ENCODE assay signal across 8 cellular contexts in the genomic region with DNA sequence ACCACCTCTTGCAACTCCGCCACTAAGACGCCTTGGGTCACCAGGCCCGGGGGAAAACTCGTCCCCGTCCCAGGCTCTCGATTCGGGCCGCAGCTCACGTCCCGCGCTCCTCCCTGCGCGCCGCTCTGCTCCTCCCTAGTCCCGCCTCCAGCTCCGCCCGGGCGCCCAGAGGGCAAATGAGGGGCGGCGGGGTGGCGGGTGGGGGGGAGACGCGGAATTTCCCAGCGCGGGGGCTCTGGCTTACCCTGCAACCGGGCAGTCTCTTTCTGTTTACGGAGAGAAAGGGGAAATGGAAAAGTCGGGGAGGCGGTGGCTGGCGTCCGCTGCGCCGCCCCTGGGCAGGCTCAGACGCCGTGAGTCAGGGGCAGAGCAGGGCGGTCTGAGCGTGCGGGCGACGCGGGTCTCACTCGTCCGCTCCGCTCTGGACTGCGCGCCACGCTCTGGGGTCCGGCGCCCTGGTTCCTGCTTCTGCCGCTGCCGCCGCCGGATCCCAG. TPM values are rescaled to one million over a fixed set of nuclear protein-coding genes. Genes with fewer than 3 reads are reported as not detected.
DNase-seq lines count a peak whose midpoint lies in the region; ATAC-seq, FAIRE-seq and TF ChIP-seq lines count a peak whose summit lies in the region.

A gene (plus strand): TSS at position 406 of the 494 bp plus-strand sequence. CDS start 4,755 bp downstream, outside the sequence.

- H3K4me3 ChIP-seq in HL-60 (replicated peaks; ENCODE audit: insufficient read depth, low read length) (peak within 1 kb of the TSS; percentile 70), neural cell (ENCODE audit: low read length) (peak within 1 kb of the TSS; percentile 97), stomach (peak within 1 kb of the TSS; percentile 81 to 94 (median 92))

- no peaks in the 10 kb centered on the region for H3K79me2 ChIP-seq in neural cell (replicated peaks; ENCODE audit: insufficient read depth, low read length)

- peak within 1 kb of the TSS; percentile 57 for H3K4me2 ChIP-seq in neural cell (ENCODE audit: low read length)

- peaks cover 43 to 63% (median 51%) of the 10 kb centered on the region in 4 donors for H3K4me1 ChIP-seq in stomach

- DNase-seq in D721Med (ENCODE audit: insufficient read length, low spot score) (peak; percentile 53), HL-60 (ENCODE audit: low read depth in 1 of 2, low spot score in 1 of 2) (peak; percentile 42 to 93), fibroblast of the conjunctiva (ENCODE audit: low read depth) (peak; percentile 43), stomach (peak; percentile 90)
- peak; percentile 94 for DNase-seq in activated effector memory CD4-positive, alpha-beta T cell treated with anti-CD3 and anti-CD28 coated beads, Interleukin-2, amount 50 U/mL, for 16 hours

- H3K27me3 ChIP-seq in HL-60 (ENCODE audit: insufficient read depth, poor library complexity, severe bottlenecking) (no peaks in the 10 kb centered on the region), neural cell (ENCODE audit: insufficient read depth, low read depth, low read length) (no peaks in the 10 kb centered on the region), stomach (no peaks in the 10 kb centered on the region)

- TF ChIP-seq EP300 in neural cell (conservative IDR thresholded peaks at IDR 0.05; ENCODE audit: poor library complexity, severe bottlenecking): no peak
- TF ChIP-seq EP300 in stomach (IDR thresholded peaks at IDR 0.05): no peak

- H3F3A ChIP-seq in neural cell (ENCODE audit: insufficient read depth, low read length, poor library complexity, severe bottlenecking): no peaks in the 10 kb centered on the region

- H4K20me1 ChIP-seq in neural cell (ENCODE audit: insufficient read depth): no peaks in the 10 kb centered on the region

- H3K27ac ChIP-seq in HL-60 (replicated peaks) (peak within 1 kb of the TSS; percentile 93), neural cell (ENCODE audit: low read length) (no peak within 1 kb of the TSS), stomach (peak within 1 kb of the TSS; percentile 96 to 99 (median 99))

- WGBS in stomach, 5 donors: 0 to 7% (median 0%) methylated on average over 5 to 53 of the region's 53 CpGs

- H3K9ac ChIP-seq in neural cell (ENCODE audit: low read length): peak within 1 kb of the TSS; percentile 71

- no peak for TF ChIP-seq CTCF in D721Med (IDR thresholded peaks at IDR 0.05; ENCODE audit: insufficient read depth, missing control alignments)
- no peak for TF ChIP-seq CTCF in HL-60 (IDR thresholded peaks at IDR 0.05; ENCODE audit: insufficient read depth, low read length)
- TF ChIP-seq CTCF in neural cell (IDR thresholded peaks at IDR 0.05; ENCODE audit: poor library complexity, severe bottlenecking): no peak
- TF ChIP-seq CTCF in stomach (IDR thresholded peaks at IDR 0.05): no peak

- H3K36me3 ChIP-seq in neural cell (ENCODE audit: insufficient read depth, low read length) (no peaks in the 10 kb centered on the region), stomach (peaks cover 0 to 11% (median under 1%) of the 10 kb centered on the region in 4 donors)

- no peaks in the 10 kb centered on the region for H3K9me2 ChIP-seq in neural cell (ENCODE audit: insufficient read depth, low read length)

- peak within 1 kb of the TSS; percentile 82 for H2AFZ ChIP-seq in neural cell (ENCODE audit: low read depth, low read length)

- no peaks in the 10 kb centered on the region for H3K9me3 ChIP-seq in neural cell (ENCODE audit: low read length)
- no peaks in the 10 kb centered on the region for H3K9me3 ChIP-seq in stomach

- intact Hi-C loops in stomach (cut with DNase I; ENCODE audit: low total_unique reads): no loop called here

- no peak for TF ChIP-seq RAD21 in neural cell (conservative IDR thresholded peaks at IDR 0.05)

- FAIRE-seq in D721Med (lab: Jason Lieb, UNC): no peak

- ATAC-seq in GM19468 (IDR thresholded peaks at IDR 0.05; ENCODE audit: extremely low read depth, unreplicated experiment): peak; percentile 54

- TF ChIP-seq POLR2A in Raji (IDR thresholded peaks at IDR 0.05; ENCODE audit: insufficient read depth, low read depth, low read length) (peak; percentile 67), stomach (IDR thresholded peaks at IDR 0.05) (peak in 2 of 4 donors; percentile 13 to 45)

TF ChIP-seq in neural cell, 6 proteins besides CTCF, POLR2A, EP300 and RAD21:
- TF ChIP-seq TAF1 (IDR thresholded peaks at IDR 0.05; ENCODE audit: low read depth): no peak
- TF ChIP-seq SMC3 (conservative IDR thresholded peaks at IDR 0.05; ENCODE audit: poor library complexity): no peak
- peak; percentile 58 for TF ChIP-seq POLR2AphosphoS5 (IDR thresholded peaks at IDR 0.05)
- TF ChIP-seq, protein P1, sequence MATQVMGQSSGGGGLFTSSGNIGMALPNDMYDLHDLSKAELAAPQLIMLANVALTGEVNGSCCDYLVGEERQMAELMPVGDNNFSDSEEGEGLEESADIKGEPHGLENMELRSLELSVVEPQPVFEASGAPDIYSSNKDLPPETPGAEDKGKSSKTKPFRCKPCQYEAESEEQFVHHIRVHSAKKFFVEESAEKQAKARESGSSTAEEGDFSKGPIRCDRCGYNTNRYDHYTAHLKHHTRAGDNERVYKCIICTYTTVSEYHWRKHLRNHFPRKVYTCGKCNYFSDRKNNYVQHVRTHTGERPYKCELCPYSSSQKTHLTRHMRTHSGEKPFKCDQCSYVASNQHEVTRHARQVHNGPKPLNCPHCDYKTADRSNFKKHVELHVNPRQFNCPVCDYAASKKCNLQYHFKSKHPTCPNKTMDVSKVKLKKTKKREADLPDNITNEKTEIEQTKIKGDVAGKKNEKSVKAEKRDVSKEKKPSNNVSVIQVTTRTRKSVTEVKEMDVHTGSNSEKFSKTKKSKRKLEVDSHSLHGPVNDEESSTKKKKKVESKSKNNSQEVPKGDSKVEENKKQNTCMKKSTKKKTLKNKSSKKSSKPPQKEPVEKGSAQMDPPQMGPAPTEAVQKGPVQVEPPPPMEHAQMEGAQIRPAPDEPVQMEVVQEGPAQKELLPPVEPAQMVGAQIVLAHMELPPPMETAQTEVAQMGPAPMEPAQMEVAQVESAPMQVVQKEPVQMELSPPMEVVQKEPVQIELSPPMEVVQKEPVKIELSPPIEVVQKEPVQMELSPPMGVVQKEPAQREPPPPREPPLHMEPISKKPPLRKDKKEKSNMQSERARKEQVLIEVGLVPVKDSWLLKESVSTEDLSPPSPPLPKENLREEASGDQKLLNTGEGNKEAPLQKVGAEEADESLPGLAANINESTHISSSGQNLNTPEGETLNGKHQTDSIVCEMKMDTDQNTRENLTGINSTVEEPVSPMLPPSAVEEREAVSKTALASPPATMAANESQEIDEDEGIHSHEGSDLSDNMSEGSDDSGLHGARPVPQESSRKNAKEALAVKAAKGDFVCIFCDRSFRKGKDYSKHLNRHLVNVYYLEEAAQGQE (IDR thresholded peaks at IDR 0.05; ENCODE audit: borderline replicate concordance): no peak
TF ChIP-seq in neural cell: peak in this region for 1.

RNA-seq across cellular contexts. Expression of the gene that starts here (rescaled TPM):
- polyA plus RNA-seq in neural cell (1.5 and 2.0 TPM in 2 replicates), stomach (10 to 100 TPM in 2 of 3 donors, 1 to 10 TPM in 1; 6.7 to 11.9 (median 11.9) TPM)
- polyA minus RNA-seq in neural cell: 0.46 and 0.73 TPM in 2 replicates
- total RNA-seq in stomach: 10 to 100 TPM in 4 of 5 donors, 1 to 10 TPM in 1; 2.2 to 38.7 (median 15.6) TPM

Comparison
In these comparisons a context has a peak if more than half of its experiments do, and no peak if none do; other contexts are left out.
1. DNase-seq: peak in every context shown above with its lines; median percentile 94 in activated effector memory CD4-positive, alpha-beta T cell treated with anti-CD3 and anti-CD28 coated beads, Interleukin-2, amount 50 U/mL, for 16 hours; 90 in stomach; 68 in HL-60; 53 in D721Med; 43 in fibroblast of the conjunctiva.